Comparison of ENCODE assay signal across 2 cellular contexts in the genomic region with DNA sequence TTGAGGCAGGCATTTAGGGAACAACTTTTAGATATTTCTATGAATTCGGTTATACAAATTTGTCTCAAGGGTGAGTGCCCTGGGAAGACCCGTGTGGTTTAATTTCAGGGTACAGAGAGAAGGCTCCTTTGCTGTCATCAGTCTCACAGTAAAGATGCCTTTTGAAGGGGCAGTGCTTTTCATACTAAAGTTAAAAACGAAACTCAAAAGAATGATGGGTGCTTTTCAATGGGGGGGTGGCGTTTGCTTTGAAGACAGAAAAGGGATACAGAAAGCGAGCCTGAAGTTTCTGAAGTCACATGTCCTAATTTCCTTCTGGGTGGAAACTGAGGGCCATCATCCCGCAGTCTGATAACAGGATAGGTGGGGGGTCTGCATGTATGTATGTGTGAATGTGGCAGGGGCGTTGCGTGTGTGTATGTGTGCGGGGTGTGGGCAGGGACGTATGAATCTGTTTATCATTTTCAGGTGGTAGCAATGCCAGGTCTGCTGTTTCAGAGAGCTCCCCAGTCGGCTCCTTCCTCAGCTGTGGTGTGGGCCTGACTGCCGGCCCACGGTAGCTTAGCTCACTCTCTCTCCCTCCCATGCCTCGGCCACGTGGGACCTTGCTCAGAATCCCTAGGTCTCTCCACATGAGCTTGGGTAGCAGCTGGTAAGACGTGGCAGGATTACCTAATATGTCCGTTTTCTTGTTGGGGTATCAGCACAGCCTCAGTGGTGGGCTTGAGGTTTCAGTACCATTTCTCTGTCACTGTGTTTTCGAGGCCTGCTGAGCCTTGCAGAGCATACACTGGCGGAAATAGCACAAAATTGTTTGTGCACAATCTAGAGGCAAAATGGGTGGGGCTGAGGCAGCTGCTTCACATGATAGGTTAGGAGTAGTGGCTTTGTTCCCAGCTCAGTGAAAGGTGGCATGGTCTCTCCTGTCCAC.
TF ChIP-seq lines count a peak whose summit lies in the region.

No MANE protein-coding gene starts in this region.

TF ChIP-seq in liver, 16 proteins besides CTCF, POLR2A, EP300 and RAD21 (continued from another document):
- TF ChIP-seq, protein P1, sequence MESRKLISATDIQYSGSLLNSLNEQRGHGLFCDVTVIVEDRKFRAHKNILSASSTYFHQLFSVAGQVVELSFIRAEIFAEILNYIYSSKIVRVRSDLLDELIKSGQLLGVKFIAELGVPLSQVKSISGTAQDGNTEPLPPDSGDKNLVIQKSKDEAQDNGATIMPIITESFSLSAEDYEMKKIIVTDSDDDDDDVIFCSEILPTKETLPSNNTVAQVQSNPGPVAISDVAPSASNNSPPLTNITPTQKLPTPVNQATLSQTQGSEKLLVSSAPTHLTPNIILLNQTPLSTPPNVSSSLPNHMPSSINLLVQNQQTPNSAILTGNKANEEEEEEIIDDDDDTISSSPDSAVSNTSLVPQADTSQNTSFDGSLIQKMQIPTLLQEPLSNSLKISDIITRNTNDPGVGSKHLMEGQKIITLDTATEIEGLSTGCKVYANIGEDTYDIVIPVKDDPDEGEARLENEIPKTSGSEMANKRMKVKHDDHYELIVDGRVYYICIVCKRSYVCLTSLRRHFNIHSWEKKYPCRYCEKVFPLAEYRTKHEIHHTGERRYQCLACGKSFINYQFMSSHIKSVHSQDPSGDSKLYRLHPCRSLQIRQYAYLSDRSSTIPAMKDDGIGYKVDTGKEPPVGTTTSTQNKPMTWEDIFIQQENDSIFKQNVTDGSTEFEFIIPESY (IDR thresholded peaks at IDR 0.05): no peak
- no peak for TF ChIP-seq RXRA (IDR thresholded peaks at IDR 0.05)
- TF ChIP-seq TAF1 (conservative IDR thresholded peaks at IDR 0.05): no peak
- TF ChIP-seq, protein P2, sequence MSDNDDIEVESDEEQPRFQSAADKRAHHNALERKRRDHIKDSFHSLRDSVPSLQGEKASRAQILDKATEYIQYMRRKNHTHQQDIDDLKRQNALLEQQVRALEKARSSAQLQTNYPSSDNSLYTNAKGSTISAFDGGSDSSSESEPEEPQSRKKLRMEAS (IDR thresholded peaks at IDR 0.05): no peak
- TF ChIP-seq HNF4G (IDR thresholded peaks at IDR 0.05): no peak
- TF ChIP-seq NR2F2 (IDR thresholded peaks at IDR 0.05): no peak
- TF ChIP-seq, protein P3, sequence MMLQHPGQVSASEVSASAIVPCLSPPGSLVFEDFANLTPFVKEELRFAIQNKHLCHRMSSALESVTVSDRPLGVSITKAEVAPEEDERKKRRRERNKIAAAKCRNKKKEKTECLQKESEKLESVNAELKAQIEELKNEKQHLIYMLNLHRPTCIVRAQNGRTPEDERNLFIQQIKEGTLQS (IDR thresholded peaks at IDR 0.05): no peak
- no peak for TF ChIP-seq GABPA (IDR thresholded peaks at IDR 0.05 in 1 of 2, conservative IDR thresholded peaks at IDR 0.05 in 1 of 2)
- TF ChIP-seq, protein P4, sequence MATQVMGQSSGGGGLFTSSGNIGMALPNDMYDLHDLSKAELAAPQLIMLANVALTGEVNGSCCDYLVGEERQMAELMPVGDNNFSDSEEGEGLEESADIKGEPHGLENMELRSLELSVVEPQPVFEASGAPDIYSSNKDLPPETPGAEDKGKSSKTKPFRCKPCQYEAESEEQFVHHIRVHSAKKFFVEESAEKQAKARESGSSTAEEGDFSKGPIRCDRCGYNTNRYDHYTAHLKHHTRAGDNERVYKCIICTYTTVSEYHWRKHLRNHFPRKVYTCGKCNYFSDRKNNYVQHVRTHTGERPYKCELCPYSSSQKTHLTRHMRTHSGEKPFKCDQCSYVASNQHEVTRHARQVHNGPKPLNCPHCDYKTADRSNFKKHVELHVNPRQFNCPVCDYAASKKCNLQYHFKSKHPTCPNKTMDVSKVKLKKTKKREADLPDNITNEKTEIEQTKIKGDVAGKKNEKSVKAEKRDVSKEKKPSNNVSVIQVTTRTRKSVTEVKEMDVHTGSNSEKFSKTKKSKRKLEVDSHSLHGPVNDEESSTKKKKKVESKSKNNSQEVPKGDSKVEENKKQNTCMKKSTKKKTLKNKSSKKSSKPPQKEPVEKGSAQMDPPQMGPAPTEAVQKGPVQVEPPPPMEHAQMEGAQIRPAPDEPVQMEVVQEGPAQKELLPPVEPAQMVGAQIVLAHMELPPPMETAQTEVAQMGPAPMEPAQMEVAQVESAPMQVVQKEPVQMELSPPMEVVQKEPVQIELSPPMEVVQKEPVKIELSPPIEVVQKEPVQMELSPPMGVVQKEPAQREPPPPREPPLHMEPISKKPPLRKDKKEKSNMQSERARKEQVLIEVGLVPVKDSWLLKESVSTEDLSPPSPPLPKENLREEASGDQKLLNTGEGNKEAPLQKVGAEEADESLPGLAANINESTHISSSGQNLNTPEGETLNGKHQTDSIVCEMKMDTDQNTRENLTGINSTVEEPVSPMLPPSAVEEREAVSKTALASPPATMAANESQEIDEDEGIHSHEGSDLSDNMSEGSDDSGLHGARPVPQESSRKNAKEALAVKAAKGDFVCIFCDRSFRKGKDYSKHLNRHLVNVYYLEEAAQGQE (IDR thresholded peaks at IDR 0.05): no peak
- TF ChIP-seq FOXA2 (IDR thresholded peaks at IDR 0.05): no peak
- no peak for TF ChIP-seq EGR1 (IDR thresholded peaks at IDR 0.05; ENCODE audit: low read depth in 2 of 2)
- TF ChIP-seq SP1 (IDR thresholded peaks at IDR 0.05): no peak
- TF ChIP-seq HNF4A (conservative IDR thresholded peaks at IDR 0.05): no peak

TF ChIP-seq in HepG2, 621 proteins besides CTCF, POLR2A, EP300 and RAD21 (continued from another document):
- no peak for TF ChIP-seq ZNF83 (CRISPR knock-in tag; IDR thresholded peaks at IDR 0.05; ENCODE audit: borderline replicate concordance)
- no peak for TF ChIP-seq HIVEP1 (CRISPR knock-in tag; IDR thresholded peaks at IDR 0.05)
- TF ChIP-seq ZNF543 (CRISPR knock-in tag; IDR thresholded peaks at IDR 0.05): no peak
